Comparison of ENCODE assay signal across 27 cellular contexts in the genomic region with DNA sequence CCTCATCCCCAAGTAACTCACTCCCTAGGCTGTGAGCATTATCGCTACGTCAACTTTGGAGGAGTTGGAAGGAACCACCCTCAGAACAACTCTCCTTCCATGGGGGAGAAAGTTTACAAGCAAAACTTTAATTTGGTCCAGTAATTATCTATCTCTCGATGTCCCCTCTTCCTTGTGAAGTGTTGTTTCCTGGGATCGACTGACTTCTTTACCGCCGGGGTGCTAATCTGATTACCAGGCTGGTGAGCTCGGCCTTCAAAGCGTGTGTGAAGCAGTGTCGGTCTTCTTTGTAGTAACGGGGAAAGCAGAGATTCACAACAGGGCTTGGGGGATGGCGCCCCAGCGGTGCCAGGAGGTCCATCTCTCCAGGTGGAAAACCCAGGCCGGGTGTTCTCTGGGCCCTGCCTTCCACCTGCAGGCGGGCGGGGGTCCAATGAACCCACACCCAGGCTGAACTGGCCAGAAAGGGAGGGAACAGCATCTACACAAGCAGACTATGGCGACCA. TPM values are rescaled to one million over a fixed set of nuclear protein-coding genes. Genes with fewer than 3 reads are reported as not detected.
DNase-seq lines count a peak whose midpoint lies in the region; ATAC-seq and TF ChIP-seq lines count a peak whose summit lies in the region.
"Had no signal": no experiment of that assay in that cellular context is flagged by ENCODE, and none has a peak within 500 bp of the region (broad histone marks: within the 10 kb centered on the region; RNA-seq: fewer than 3 reads in every experiment).

No MANE protein-coding gene starts in this region.

- H3K36me3 ChIP-seq in left lung (no peaks in the 10 kb centered on the region), prostate gland (no peaks in the 10 kb centered on the region), urinary bladder (ENCODE audit: insufficient read depth) (no peaks in the 10 kb centered on the region)
- H3K36me3 ChIP-seq: cardiac muscle cell, thoracic aorta had no signal

- peak overlapping the region; percentile 52 for H3K27ac Mint-ChIP-seq in T-helper 1 cell treated with Interleukin-12 subunit alpha and Interleukin-12 subunit beta and Interleukin-4 antibody, amounts not matched to agents 30 μg/mL and 1 μg/mL, for 36 hours
- H3K27ac Mint-ChIP-seq in natural killer cell treated with Interleukin-12 subunit alpha and Interleukin-12 subunit beta and Interleukin-15 and Interleukin-18, amount 100 ng/mL, for 72 hours, result no peak overlapping the region
- H3K27ac Mint-ChIP-seq: CD8-positive, alpha-beta T cell; naive thymus-derived CD8-positive, alpha-beta T cell; stimulated activated effector memory CD8-positive, alpha-beta T cell treated with anti-CD3 and anti-CD28 coated beads, Interleukin-12 subunit alpha, Interleukin-12 subunit beta, amount 100 ng/mL, for 72 hours had no signal

- WGBS in prostate gland, result 21% methylated on average over 16 of the region's 16 CpGs
- whole genome bisulfite sequencing in urinary bladder, result 25% methylated on average over 16 of the region's 16 CpGs

- no peak overlapping the region for H3K4me3 Mint-ChIP-seq in T-helper 1 cell treated with Interleukin-12 subunit alpha and Interleukin-12 subunit beta and Interleukin-4 antibody, amounts not matched to agents 30 μg/mL and 1 μg/mL, for 36 hours
- H3K4me3 Mint-ChIP-seq in natural killer cell treated with Interleukin-12 subunit alpha and Interleukin-12 subunit beta and Interleukin-15 and Interleukin-18, amount 100 ng/mL, for 72 hours, result no peak overlapping the region
- H3K4me3 Mint-ChIP-seq: activated T-cell treated with anti-CD3 and anti-CD28 coated beads, Interleukin-2, amount 50 U/mL, for 24 hours; CD8-positive, alpha-beta T cell; naive thymus-derived CD8-positive, alpha-beta T cell; stimulated activated effector memory CD8-positive, alpha-beta T cell treated with anti-CD3 and anti-CD28 coated beads, Interleukin-12 subunit alpha, Interleukin-12 subunit beta, amount 100 ng/mL, for 72 hours had no signal

- peaks cover 85% of the 10 kb centered on the region for H3K27me3 Mint-ChIP-seq in T-helper 1 cell treated with Interleukin-12 subunit alpha and Interleukin-12 subunit beta and Interleukin-4 antibody, amounts not matched to agents 30 μg/mL and 1 μg/mL, for 36 hours (ENCODE audit: low read depth)
- peaks cover 48 to 73% of the 10 kb centered on the region in 2 donors for H3K27me3 Mint-ChIP-seq in natural killer cell treated with Interleukin-12 subunit alpha and Interleukin-12 subunit beta and Interleukin-15 and Interleukin-18, amount 100 ng/mL, for 72 hours

- H3K4me1 ChIP-seq in left lung, result peaks cover 0 to 5% of the 10 kb centered on the region in 2 donors
- no peaks in the 10 kb centered on the region for H3K4me1 ChIP-seq in prostate gland (replicated peaks)
- no peaks in the 10 kb centered on the region for H3K4me1 ChIP-seq in urinary bladder (ENCODE audit: insufficient read depth)

- H3K27me3 ChIP-seq in left lung (peaks cover 67 to 98% of the 10 kb centered on the region in 2 donors), prostate gland (replicated peaks; ENCODE audit: insufficient read depth) (peaks cover 41% of the 10 kb centered on the region)

- H3K27ac ChIP-seq in left lung, result peak overlapping the region; percentile 70 to 72
- peak overlapping the region; percentile 72 to 80 for H3K27ac ChIP-seq in prostate gland
- peak overlapping the region; percentile 91 for H3K27ac ChIP-seq in urinary bladder (ENCODE audit: low read depth)
- H3K27ac ChIP-seq: cardiac muscle cell, thoracic aorta had no signal

- no peaks in the 10 kb centered on the region for H3K4me1 Mint-ChIP-seq in T-helper 1 cell treated with Interleukin-12 subunit alpha and Interleukin-12 subunit beta and Interleukin-4 antibody, amounts not matched to agents 30 μg/mL and 1 μg/mL, for 36 hours (ENCODE audit: low read depth)
- H3K4me1 Mint-ChIP-seq in natural killer cell treated with Interleukin-12 subunit alpha and Interleukin-12 subunit beta and Interleukin-15 and Interleukin-18, amount 100 ng/mL, for 72 hours (ENCODE audit: low read depth in 2 of 2), result no peaks in the 10 kb centered on the region
- H3K4me1 Mint-ChIP-seq: stimulated activated effector memory CD8-positive, alpha-beta T cell treated with anti-CD3 and anti-CD28 coated beads, Interleukin-12 subunit alpha, Interleukin-12 subunit beta, amount 100 ng/mL, for 72 hours had no signal

- no peaks in the 10 kb centered on the region for H3K9me3 Mint-ChIP-seq in T-helper 1 cell treated with Interleukin-12 subunit alpha and Interleukin-12 subunit beta and Interleukin-4 antibody, amounts not matched to agents 30 μg/mL and 1 μg/mL, for 36 hours
- no peaks in the 10 kb centered on the region for H3K9me3 Mint-ChIP-seq in natural killer cell treated with Interleukin-12 subunit alpha and Interleukin-12 subunit beta and Interleukin-15 and Interleukin-18, amount 100 ng/mL, for 72 hours
- H3K9me3 Mint-ChIP-seq: activated T-cell treated with anti-CD3 and anti-CD28 coated beads, Interleukin-2, amount 50 U/mL, for 24 hours; CD8-positive, alpha-beta T cell; naive thymus-derived CD8-positive, alpha-beta T cell; stimulated activated effector memory CD8-positive, alpha-beta T cell treated with anti-CD3 and anti-CD28 coated beads, Interleukin-12 subunit alpha, Interleukin-12 subunit beta, amount 100 ng/mL, for 72 hours had no signal

- DNase-seq in T-helper 1 cell (no peak), left lung (no peak), prostate gland (ENCODE audit: low spot score) (no peak), SHP77 (lab: John Stamatoyannopoulos, UW) (no peak), SW 1271 (lab: John Stamatoyannopoulos, UW) (no peak)
- DNase-seq in natural killer cell treated with Interleukin-12 subunit alpha and Interleukin-12 subunit beta and Interleukin-15 and Interleukin-18, amount 100 ng/mL, for 72 hours (ENCODE audit: low spot score), result no peak
- DNase-seq: 8988T; activated naive CD4-positive, alpha-beta T cell treated with Interleukin-2 at 50 U/mL for 16 hours; activated T-cell treated with anti-CD3 and anti-CD28 coated beads, Interleukin-2, amount 50 U/mL, for 24 hours; AML-193; CD8-positive, alpha-beta T cell; dermis blood vessel endothelial cell; DMS53; foreskin fibroblast; GF-D8; mammary epithelial cell; NCI-H1694 treated with DMSO at 0.1 percent for 48 hours; stimulated activated CD4-positive, alpha-beta T cell treated with anti-CD3 and anti-CD28 coated beads, Interleukin-2, amount 100 ng/mL, for 24 hours; T1000 had no signal

- ATAC-seq in left lung, result no peak
- ATAC-seq in natural killer cell treated with Interleukin-12 subunit alpha and Interleukin-12 subunit beta and Interleukin-15 and Interleukin-18, amount 100 ng/mL, for 72 hours, result no peak
- ATAC-seq: activated CD4-positive, CD25-positive, alpha-beta regulatory T cell treated with anti-CD3 and anti-CD28 coated beads, Interleukin-2, amount 50 U/mL, for 24 hours; CD8-positive, alpha-beta T cell; naive thymus-derived CD8-positive, alpha-beta T cell; stimulated activated effector memory CD8-positive, alpha-beta T cell treated with anti-CD3 and anti-CD28 coated beads, Interleukin-12 subunit alpha, Interleukin-12 subunit beta, amount 100 ng/mL, for 72 hours had no signal

- H3K4me3 ChIP-seq in left lung, result peak overlapping the region in 1 of 2 donors; percentile 33
- no peak overlapping the region for H3K4me3 ChIP-seq in prostate gland
- peak overlapping the region; percentile 63 for H3K4me3 ChIP-seq in urinary bladder (ENCODE audit: low read depth, low read length)
- H3K4me3 ChIP-seq: cardiac muscle cell, thoracic aorta had no signal

- intact Hi-C loops in left lung (cut with DNase I), result no loop called here
- intact Hi-C loops in prostate gland (cut with DNase I), result loop anchor here (5.0 kb wide), 1 partner anchor 39 kb away; no protein-coding TSS in a partner anchor

- TF ChIP-seq CTCF in left lung (IDR thresholded peaks at IDR 0.05), result no peak
- no peak for TF ChIP-seq CTCF in prostate gland (IDR thresholded peaks at IDR 0.05)

- no peaks in the 10 kb centered on the region for H3K36me3 Mint-ChIP-seq in T-helper 1 cell treated with Interleukin-12 subunit alpha and Interleukin-12 subunit beta and Interleukin-4 antibody, amounts not matched to agents 30 μg/mL and 1 μg/mL, for 36 hours (ENCODE audit: low read depth)
- no peaks in the 10 kb centered on the region for H3K36me3 Mint-ChIP-seq in natural killer cell treated with Interleukin-12 subunit alpha and Interleukin-12 subunit beta and Interleukin-15 and Interleukin-18, amount 100 ng/mL, for 72 hours
- H3K36me3 Mint-ChIP-seq: CD8-positive, alpha-beta T cell; naive thymus-derived CD8-positive, alpha-beta T cell; stimulated activated effector memory CD8-positive, alpha-beta T cell treated with anti-CD3 and anti-CD28 coated beads, Interleukin-12 subunit alpha, Interleukin-12 subunit beta, amount 100 ng/mL, for 72 hours had no signal

- no peak for TF ChIP-seq POLR2A in prostate gland (IDR thresholded peaks at IDR 0.05)

- H3K9me3 ChIP-seq in left lung (no peaks in the 10 kb centered on the region), prostate gland (no peaks in the 10 kb centered on the region)
- H3K9me3 ChIP-seq: thoracic aorta had no signal

RNA-seq across cellular contexts. Expression of a gene that starts 14.5 kb away (rescaled TPM):
- 10 to 100 TPM; 21.7 to 30.3 TPM for total RNA-seq in left lung
- 1 to 10 TPM; 5.3 to 6.9 TPM for total RNA-seq in prostate gland
- total RNA-seq in urinary bladder, result 28.9 TPM
- polyA plus RNA-seq in urinary bladder, result 83.3 TPM
- total RNA-seq in natural killer cell treated with Interleukin-12 subunit alpha and Interleukin-12 subunit beta and Interleukin-15 and Interleukin-18, amount 100 ng/mL, for 72 hours, result not detected
- total RNA-seq: CD8-positive, alpha-beta T cell; LHCN-M2; mammary epithelial cell; naive thymus-derived CD8-positive, alpha-beta T cell had no signal
- polyA plus RNA-seq: mammary epithelial cell; naive thymus-derived CD8-positive, alpha-beta T cell had no signal

RNA-seq across cellular contexts. Expression of a gene that starts 59.2 kb away (rescaled TPM):
- total RNA-seq in left lung, result 10 to 100 TPM; 19.7 to 20.2 TPM
- 10 to 100 TPM; 23.7 to 43.8 TPM for total RNA-seq in prostate gland
- total RNA-seq in urinary bladder, result 20.7 TPM
- polyA plus RNA-seq in urinary bladder, result 12.0 TPM
- total RNA-seq in natural killer cell treated with Interleukin-12 subunit alpha and Interleukin-12 subunit beta and Interleukin-15 and Interleukin-18, amount 100 ng/mL, for 72 hours, result 10 to 100 TPM; 24.3 to 32.8 TPM

Comparison
In these comparisons a context has a peak if more than half of its experiments do, and no peak if none do; other contexts are left out.
1. RNA of a gene that starts 14.5 kb away (total RNA-seq): 21.7 to 30.3 TPM in left lung, 28.9 TPM in urinary bladder (single experiment) and 5.3 to 6.9 TPM in prostate gland; not detected in natural killer cell treated with Interleukin-12 subunit alpha and Interleukin-12 subunit beta and Interleukin-15 and Interleukin-18, amount 100 ng/mL, for 72 hours; every median in the first group is over 4 times any median in the second.
2. Peak in every context shown above with its lines, with median percentiles within 50 percentile points of each other: H3K27ac ChIP-seq.